33 cellular contexts compared by ENCODE assay signal in genomic region chr4:79364048-79364447, GRCh38. TPM values are rescaled to one million over a fixed set of nuclear protein-coding genes. Genes with fewer than 3 reads are reported as not detected.
"Had no signal": no experiment of that assay in that cellular context is flagged by ENCODE, and none has a peak within 500 bp of the region (broad histone marks: within the 10 kb centered on the region; RNA-seq: fewer than 3 reads in every experiment).

No MANE protein-coding gene starts in this region.

- H3K4me3 ChIP-seq: ascending aorta, body of pancreas, coronary artery, MG63, Peyer's patch, SJCRH30 had no signal

- H3K9me3 Mint-ChIP-seq: activated naive CD4-positive, alpha-beta T cell treated with anti-CD3 and anti-CD28 coated beads, Interleukin-2, amount 50 U/mL, for 72 hours; activated naive CD8-positive, alpha-beta T cell treated with anti-CD3 and anti-CD28 coated beads, Interleukin-2, amount 50 U/mL, for 24 hours; WTC11 had no signal

- H3K9me3 ChIP-seq: ascending aorta, body of pancreas, MG63, Peyer's patch, SJCRH30 had no signal

- H3K4me1 Mint-ChIP-seq: activated naive CD8-positive, alpha-beta T cell treated with anti-CD3 and anti-CD28 coated beads, Interleukin-2, amount 50 U/mL, for 24 hours had no signal

- FAIRE-seq: bronchial epithelial cell had no signal

- H3K27ac ChIP-seq: ascending aorta, body of pancreas, coronary artery, KMS-11, Peyer's patch, RWPE1, SJCRH30 had no signal

- H3K4me1 ChIP-seq: ascending aorta, body of pancreas, Peyer's patch had no signal

- H3K27ac Mint-ChIP-seq: activated CD8-positive, alpha-beta T cell treated with anti-CD3 and anti-CD28 coated beads, Interleukin-2, amount 10 ng/mL, durations not matched to agents 7 days and 5 days; activated naive CD4-positive, alpha-beta T cell treated with anti-CD3 and anti-CD28 coated beads, Interleukin-2, amount 50 U/mL, for 72 hours; activated naive CD8-positive, alpha-beta T cell treated with anti-CD3 and anti-CD28 coated beads, Interleukin-2, amount 50 U/mL, for 24 hours; WTC11 had no signal

- H3K27me3 Mint-ChIP-seq: activated naive CD8-positive, alpha-beta T cell treated with anti-CD3 and anti-CD28 coated beads, Interleukin-2, amount 50 U/mL, for 24 hours had no signal

- DNase-seq: activated CD4-positive, alpha-beta T cell treated with anti-CD3 and anti-CD28 coated beads for 48 hours; activated CD4-positive, alpha-beta T cell treated with anti-CD3 and anti-CD28 coated beads, Interleukin-2, amount 50 U/mL, for 4 hours; activated CD4-positive, CD25-positive, alpha-beta regulatory T cell treated with anti-CD3 and anti-CD28 coated beads, Interleukin-2, amount 50 U/mL, for 72 hours; activated CD8-positive, alpha-beta memory T cell treated with anti-CD3 and anti-CD28 coated beads, Interleukin-2, amount 50 U/mL, for 48 hours; activated CD8-positive, alpha-beta T cell treated with anti-CD3 and anti-CD28 coated beads, Interleukin-2, amount 10 ng/mL, durations not matched to agents 7 days and 5 days; activated effector memory CD4-positive, alpha-beta T cell treated with anti-CD3 and anti-CD28 coated beads, Interleukin-2, amount 50 U/mL, for 16 hours; activated naive CD4-positive, alpha-beta T cell treated with Interleukin-2 at 50 U/mL for 16 hours; activated naive CD8-positive, alpha-beta T cell treated with anti-CD3 and anti-CD28 coated beads, Interleukin-2, amount 50 U/mL, for 24 hours; activated T-cell treated with anti-CD3 and anti-CD28 coated beads, Interleukin-2, amount 50 U/mL, for 1 hour; amniotic stem cell; body of pancreas; central memory CD4-positive, alpha-beta T cell; MG63; NCI-H1105; NCI-H1436; NCI-H187 treated with DMSO at 0.1 percent for 48 hours; NCI-H345; NCI-H510A treated with DMSO at 0.1 percent for 48 hours; NCI-H774; NK-92 treated with Interleukin-12 subunit alpha and Interleukin-12 subunit beta, amount 100 ng/mL, for 24 hours; Peyer's patch; Right ventricle myocardium superior; SJCRH30; SW 1271 had no signal

- H3K36me3 Mint-ChIP-seq: activated naive CD4-positive, alpha-beta T cell treated with anti-CD3 and anti-CD28 coated beads, Interleukin-2, amount 50 U/mL, for 72 hours; WTC11 had no signal

- H3K9ac ChIP-seq: KMS-11 had no signal

- H3K36me3 ChIP-seq: ascending aorta, MG63, Peyer's patch, SJCRH30 had no signal

- H3K27me3 ChIP-seq: ascending aorta, body of pancreas, MG63, Peyer's patch, SJCRH30 had no signal

- H3K4me2 ChIP-seq: KMS-11 had no signal

- H3K4me3 Mint-ChIP-seq: activated CD8-positive, alpha-beta T cell treated with anti-CD3 and anti-CD28 coated beads, Interleukin-2, amount 10 ng/mL, durations not matched to agents 7 days and 5 days; activated naive CD8-positive, alpha-beta T cell treated with anti-CD3 and anti-CD28 coated beads, Interleukin-2, amount 50 U/mL, for 24 hours; WTC11 had no signal

RNA-seq across cellular contexts. Expression of gene NAA11, which starts 38.2 kb away (rescaled TPM):
- total RNA-seq: activated CD8-positive, alpha-beta T cell treated with anti-CD3 and anti-CD28 coated beads, Interleukin-2, amount 10 ng/mL, durations not matched to agents 7 days and 5 days; activated naive CD4-positive, alpha-beta T cell treated with anti-CD3 and anti-CD28 coated beads, Interleukin-2, amount 50 U/mL, for 72 hours; ascending aorta; body of pancreas; bronchial epithelial cell; chondrocyte; Peyer's patch; Right ventricle myocardium superior; T-helper 1 cell treated with Interleukin-12 subunit alpha and Interleukin-12 subunit beta and Interleukin-4 antibody, amounts not matched to agents 30 ng/mL and 1 ng/mL, for 36 hours; WTC11 had no signal

RNA-seq across cellular contexts. Expression of gene GK2, which starts 44.0 kb away (rescaled TPM):
- total RNA-seq: activated CD8-positive, alpha-beta T cell treated with anti-CD3 and anti-CD28 coated beads, Interleukin-2, amount 10 ng/mL, durations not matched to agents 7 days and 5 days; activated naive CD4-positive, alpha-beta T cell treated with anti-CD3 and anti-CD28 coated beads, Interleukin-2, amount 50 U/mL, for 72 hours; ascending aorta; body of pancreas; bronchial epithelial cell; chondrocyte; Peyer's patch; Right ventricle myocardium superior; SJCRH30; T-helper 1 cell treated with Interleukin-12 subunit alpha and Interleukin-12 subunit beta and Interleukin-4 antibody, amounts not matched to agents 30 ng/mL and 1 ng/mL, for 36 hours; WTC11 had no signal
